In the genomic region with DNA sequence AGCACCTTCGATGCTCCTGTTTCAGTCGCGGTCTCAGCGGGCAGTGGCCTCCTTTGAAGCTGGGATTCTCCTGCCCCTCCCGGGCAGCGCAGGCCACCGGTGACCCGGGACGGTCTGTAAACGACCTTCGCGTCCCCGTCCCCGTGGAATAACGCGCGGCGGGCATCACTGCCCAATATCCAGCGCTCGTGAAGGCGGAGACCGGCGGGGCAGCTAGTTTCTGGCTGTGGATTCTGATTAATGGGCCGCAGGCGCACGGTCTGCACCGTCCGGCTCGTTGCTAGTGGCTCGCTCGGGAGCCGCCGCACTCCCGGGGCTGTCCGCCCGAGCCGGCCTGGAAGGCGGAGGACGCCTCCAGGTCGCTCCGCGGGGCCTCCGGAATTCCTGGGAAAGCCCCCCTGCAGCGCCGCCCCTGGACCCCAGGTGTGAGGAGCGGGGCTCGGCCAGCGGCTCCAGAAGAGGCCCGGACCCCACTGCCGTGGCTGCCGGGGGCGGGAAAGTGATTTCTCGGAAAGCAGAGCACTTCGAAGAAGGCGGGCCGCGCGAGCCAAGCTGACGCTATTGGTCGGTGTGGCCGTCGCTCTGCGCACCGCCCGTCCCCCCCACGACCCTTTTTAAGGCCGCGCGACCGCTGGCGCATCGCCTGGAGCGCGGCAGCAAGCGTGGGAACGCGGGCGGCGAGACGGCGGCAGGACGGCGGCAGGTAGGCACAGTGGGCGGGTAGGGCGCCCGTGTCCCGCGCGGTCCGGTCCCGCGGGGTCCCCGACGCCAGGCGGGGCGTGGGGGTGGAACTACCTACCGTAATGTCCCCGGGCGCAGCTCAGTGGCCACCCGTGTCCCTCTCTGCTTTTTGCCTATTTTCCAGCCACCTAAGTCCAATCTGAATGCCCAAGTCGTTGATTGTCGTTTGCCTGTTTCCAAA, we compare ENCODE assay signal across 8 cellular contexts. TPM values are rescaled to one million over a fixed set of nuclear protein-coding genes. Genes with fewer than 3 reads are reported as not detected.
A peak's percentile ranks its signal among the peaks of the same experiment; 100 is the strongest.
DNase-seq lines count a peak whose midpoint lies in the region; ATAC-seq and TF ChIP-seq lines count a peak whose summit lies in the region.

A gene with protein sequence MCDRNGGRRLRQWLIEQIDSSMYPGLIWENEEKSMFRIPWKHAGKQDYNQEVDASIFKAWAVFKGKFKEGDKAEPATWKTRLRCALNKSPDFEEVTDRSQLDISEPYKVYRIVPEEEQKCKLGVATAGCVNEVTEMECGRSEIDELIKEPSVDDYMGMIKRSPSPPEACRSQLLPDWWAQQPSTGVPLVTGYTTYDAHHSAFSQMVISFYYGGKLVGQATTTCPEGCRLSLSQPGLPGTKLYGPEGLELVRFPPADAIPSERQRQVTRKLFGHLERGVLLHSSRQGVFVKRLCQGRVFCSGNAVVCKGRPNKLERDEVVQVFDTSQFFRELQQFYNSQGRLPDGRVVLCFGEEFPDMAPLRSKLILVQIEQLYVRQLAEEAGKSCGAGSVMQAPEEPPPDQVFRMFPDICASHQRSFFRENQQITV (plus strand): TSS at position 642 of the 922 bp plus-strand sequence. CDS start 3,854 bp downstream, outside the sequence.

- peak within 1 kb of the TSS; percentile 89 for H3K4me2 ChIP-seq in neural progenitor cell

- H3K9me3 ChIP-seq in neural progenitor cell (ENCODE audit: low read depth) (no peaks in the 10 kb centered on the region), stomach smooth muscle (ENCODE audit: control insufficient read depth in 2 of 2, low read length in 2 of 2) (no peaks in the 10 kb centered on the region)

- H3K4me1 Mint-ChIP-seq in neural progenitor cell: peaks cover 20% of the 10 kb centered on the region

- POLR2A ChIA-PET in AG04449 (lab: Yijun Ruan, JAX): no interaction called here

- DNase-seq in AG04449 (ENCODE audit: low read depth, low spot score): no peak
- peak; percentile 46 for DNase-seq in M059J (ENCODE audit: low read depth)
- peak; percentile 85 for DNase-seq in activated T-cell treated with anti-CD3 and anti-CD28 coated beads for 48 hours (ENCODE audit: low read depth)
- DNase-seq in fibroblast of pulmonary artery (ENCODE audit: low read depth): peak; percentile 57
- DNase-seq in neural progenitor cell (ENCODE audit: low spot score): peak; percentile 90
- no peak for DNase-seq in NCI-H446 (lab: John Stamatoyannopoulos, UW)

- H3F3A ChIP-seq in neural progenitor cell (ENCODE audit: low read depth): peaks cover 13% of the 10 kb centered on the region

- CTCF ChIA-PET in AG04449 (lab: Yijun Ruan, JAX): interaction anchor here (1.5 kb wide), 1 partner anchor 77 kb away, joined by 4 read pairs; no protein-coding TSS in a partner anchor

- no peak within 1 kb of the TSS for H3K27ac Mint-ChIP-seq in neural progenitor cell

- H2AFZ ChIP-seq in neural progenitor cell (replicated peaks): peak within 1 kb of the TSS; percentile 92

- no peak within 1 kb of the TSS for H3K27ac ChIP-seq in neural progenitor cell
- H3K27ac ChIP-seq in stomach smooth muscle (ENCODE audit: low read length): peak within 1 kb of the TSS; percentile 6

- peaks cover 59% of the 10 kb centered on the region for H3K27me3 Mint-ChIP-seq in neural progenitor cell (ENCODE audit: insufficient read depth, low read depth)

- peak within 1 kb of the TSS; percentile 32 for H3K4me3 ChIP-seq in AG04449 (ENCODE audit: low read depth, low read length)
- peak within 1 kb of the TSS; percentile 49 for H3K4me3 ChIP-seq in fibroblast of pulmonary artery (replicated peaks; ENCODE audit: low read depth, low read length)
- peak within 1 kb of the TSS; percentile 56 for H3K4me3 ChIP-seq in neural progenitor cell
- H3K4me3 ChIP-seq in stomach smooth muscle (ENCODE audit: low read length in 2 of 2): peak within 1 kb of the TSS; percentile 58 to 74

- H3K36me3 ChIP-seq in neural progenitor cell (no peaks in the 10 kb centered on the region), stomach smooth muscle (ENCODE audit: control insufficient read depth in 2 of 2, insufficient read depth in 2 of 2, low read length in 2 of 2) (no peaks in the 10 kb centered on the region)

- peaks cover 3% of the 10 kb centered on the region for H3K9me3 Mint-ChIP-seq in neural progenitor cell

- ATAC-seq in GM19372 (IDR thresholded peaks at IDR 0.05; ENCODE audit: low read depth, unreplicated experiment): peak; percentile 48

- no peaks in the 10 kb centered on the region for H3K79me2 ChIP-seq in neural progenitor cell (ENCODE audit: low read depth)

- H3K4me1 ChIP-seq in neural progenitor cell (peaks cover 21% of the 10 kb centered on the region), stomach smooth muscle (ENCODE audit: control insufficient read depth, insufficient read depth, low read length) (peaks cover 16% of the 10 kb centered on the region)

- TF ChIP-seq CTCF in AG04449 (IDR thresholded peaks at IDR 0.05; ENCODE audit: insufficient read depth, low read length, missing control alignments) (no peak), fibroblast of pulmonary artery (IDR thresholded peaks at IDR 0.05; ENCODE audit: low read length, missing control alignments) (no peak), neural progenitor cell (IDR thresholded peaks at IDR 0.05) (no peak)

- H3K36me3 Mint-ChIP-seq in neural progenitor cell: no peaks in the 10 kb centered on the region

- H3K9ac ChIP-seq in neural progenitor cell: no peak within 1 kb of the TSS
- H3K9ac ChIP-seq in stomach smooth muscle (ENCODE audit: low read length in 2 of 2): peak within 1 kb of the TSS; percentile 13 to 43

- H3K27me3 ChIP-seq in neural progenitor cell: peaks cover 94% of the 10 kb centered on the region
- peaks cover 15 to 19% of the 10 kb centered on the region in 2 donors for H3K27me3 ChIP-seq in stomach smooth muscle (ENCODE audit: control insufficient read depth in 1 of 2, insufficient read depth in 2 of 2, low read length in 2 of 2)

- no peaks in the 10 kb centered on the region for H4K20me1 ChIP-seq in neural progenitor cell (ENCODE audit: low read depth)

- H3K4me3 Mint-ChIP-seq in neural progenitor cell: peak within 1 kb of the TSS; percentile 82

RNA-seq across cellular contexts. Expression of the gene that starts here (rescaled TPM):
- 0.42 and 0.54 TPM in 2 replicates for total RNA-seq in M059J (2014; rRNA removed; shearing (Covaris generic))
- total RNA-seq in neural progenitor cell (ENCODE audit: low replicate concordance): 1.2 and 2.0 TPM in 2 replicates

Comparison
In these comparisons a context has a peak if more than half of its experiments do, and no peak if none do; other contexts are left out.
1. Peak in DNase-seq in M059J; RNA of the gene not detected or under 1 TPM.
2. DNase-seq: peak in activated T-cell treated with anti-CD3 and anti-CD28 coated beads for 48 hours (single experiment), fibroblast of pulmonary artery (single experiment) and neural progenitor cell (single experiment); none in AG04449 (single experiment) and NCI-H446 (0 of 2).
3. Peak in every context shown above with its lines, with median percentiles within 50 percentile points of each other: H3K4me3 ChIP-seq.